Comparison of ENCODE assay signal across 10 cellular contexts in the genomic region with DNA sequence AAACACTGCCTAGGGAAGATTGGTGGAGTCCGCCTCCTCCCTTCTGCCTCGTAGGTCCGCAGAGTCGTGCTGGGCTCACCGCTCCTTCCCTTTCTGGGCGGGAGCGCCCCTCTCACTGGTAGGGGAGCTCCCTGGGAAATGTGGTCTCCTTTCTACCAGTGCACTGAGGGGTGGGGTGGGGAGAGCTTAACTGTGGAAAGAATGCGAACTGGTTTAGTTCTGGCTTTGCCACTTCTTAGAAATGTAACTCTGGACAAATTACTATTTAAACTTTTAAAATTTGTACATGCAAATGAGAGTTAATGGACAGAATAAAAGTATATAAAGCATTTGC.
DNase-seq lines count a peak whose midpoint lies in the region; ATAC-seq and TF ChIP-seq lines count a peak whose summit lies in the region.
"Had no signal": no experiment of that assay in that cellular context is flagged by ENCODE, and none has a peak within 500 bp of the region (broad histone marks: within the 10 kb centered on the region; RNA-seq: fewer than 3 reads in every experiment).

No MANE protein-coding gene starts in this region.

- DNase-seq in GM23248 = no peak
- DNase-seq in activated naive CD8-positive, alpha-beta T cell treated with anti-CD3 and anti-CD28 coated beads, Interleukin-2, amount 50 U/mL, for 24 hours = no peak
- DNase-seq in osteoblast (ENCODE audit: insufficient read length, low spot score, missing footprints) = no peak
- no peak for DNase-seq in hypothalamus (lab: John Stamatoyannopoulos, UW)
- DNase-seq in NCI-H2196 treated with DMSO at 0.1 percent for 48 hours (lab: John Stamatoyannopoulos, UW; ENCODE audit: unreplicated experiment) = no peak
- DNase-seq: NCI-H2227 treated with DMSO at 0.1 percent for 48 hours had no signal

- H3K9me3 Mint-ChIP-seq in activated naive CD8-positive, alpha-beta T cell treated with anti-CD3 and anti-CD28 coated beads, Interleukin-2, amount 50 U/mL, for 24 hours = peaks cover 6% of the 10 kb centered on the region

- H3K4me1 Mint-ChIP-seq in activated naive CD8-positive, alpha-beta T cell treated with anti-CD3 and anti-CD28 coated beads, Interleukin-2, amount 50 U/mL, for 24 hours = peaks cover 68% of the 10 kb centered on the region

- H3K4me2 ChIP-seq in BLaER1 = peak overlapping the region; percentile 77; the same call in 1 of the 2 replicates
- peak overlapping the region; percentile 80 for H3K4me2 ChIP-seq in GM23248 (ENCODE audit: unreplicated experiment)
- H3K4me2 ChIP-seq in osteoblast (ENCODE audit: insufficient read depth, low read length) = peak overlapping the region; percentile 73

- peak overlapping the region; percentile 27 for H3K4me3 Mint-ChIP-seq in activated naive CD8-positive, alpha-beta T cell treated with anti-CD3 and anti-CD28 coated beads, Interleukin-2, amount 50 U/mL, for 24 hours

- no peak overlapping the region for H3K9ac ChIP-seq in BLaER1
- H3K9ac ChIP-seq in GM23248 = peak overlapping the region; percentile 64

- 85 to 86% methylated on average over 8 of the region's 8 CpGs for WGBS in GM23248 (ENCODE audit: low coverage in 1 of 2, low lambda C conversion rate in 2 of 2, missing lambda C conversion rate in 2 of 2), 2 experiments

- H3K4me1 ChIP-seq in BLaER1 = peaks cover 36% of the 10 kb centered on the region
- H3K4me1 ChIP-seq in GM23248 (ENCODE audit: insufficient read depth) = peaks cover 36% of the 10 kb centered on the region
- H3K4me1 ChIP-seq in osteoblast (ENCODE audit: insufficient read depth, low read length) = peaks cover 43% of the 10 kb centered on the region

- no peak for TF ChIP-seq CTCF in osteoblast (IDR thresholded peaks at IDR 0.05; ENCODE audit: extremely low read depth, low read depth, low read length)

- H3K27me3 Mint-ChIP-seq in activated naive CD8-positive, alpha-beta T cell treated with anti-CD3 and anti-CD28 coated beads, Interleukin-2, amount 50 U/mL, for 24 hours = no peaks in the 10 kb centered on the region
- H3K27me3 Mint-ChIP-seq: progenitor cell of endocrine pancreas had no signal

- H3K79me2 ChIP-seq in GM23248 (ENCODE audit: insufficient read depth) = peaks cover 80% of the 10 kb centered on the region
- H3K79me2 ChIP-seq in osteoblast (ENCODE audit: insufficient read depth, low read length) = peaks cover 57% of the 10 kb centered on the region

- no peaks in the 10 kb centered on the region for H3K9me2 ChIP-seq in GM23248 (ENCODE audit: insufficient read depth)

- no peak for ATAC-seq in activated naive CD8-positive, alpha-beta T cell treated with anti-CD3 and anti-CD28 coated beads, Interleukin-2, amount 50 U/mL, for 24 hours
- no peak for ATAC-seq in HG03439 (IDR thresholded peaks at IDR 0.05; ENCODE audit: unreplicated experiment)

- in situ Hi-C loops in GM23248 (cut with MboI) = no loop called here

- H3K27ac Mint-ChIP-seq in activated naive CD8-positive, alpha-beta T cell treated with anti-CD3 and anti-CD28 coated beads, Interleukin-2, amount 50 U/mL, for 24 hours = peak overlapping the region; percentile 94
- H3K27ac Mint-ChIP-seq: progenitor cell of endocrine pancreas had no signal

- H3K9me3 ChIP-seq in BLaER1 (peaks cover 32% of the 10 kb centered on the region), GM23248 (ENCODE audit: low read depth) (no peaks in the 10 kb centered on the region), osteoblast (ENCODE audit: low read depth, low read length) (no peaks in the 10 kb centered on the region)
- H3K9me3 ChIP-seq: esophagus muscularis mucosa had no signal

- no peak overlapping the region for H3K4me3 ChIP-seq in BLaER1
- peak overlapping the region; percentile 30; the same call in 1 of the 2 replicates for H3K4me3 ChIP-seq in GM23248
- no peak overlapping the region for H3K4me3 ChIP-seq in osteoblast (ENCODE audit: insufficient read depth, low read length)

- H3F3A ChIP-seq in GM23248 (ENCODE audit: insufficient read depth) = peaks cover 35% of the 10 kb centered on the region

- 0 out of 2 replicates have a peak overlapping the region, but pooled peaks have one; percentile 17 for H2AFZ ChIP-seq in GM23248
- peak overlapping the region; percentile 19 for H2AFZ ChIP-seq in osteoblast (ENCODE audit: low read length)

- H4K20me1 ChIP-seq in BLaER1 (peaks cover 87% of the 10 kb centered on the region), GM23248 (ENCODE audit: insufficient read depth) (no peaks in the 10 kb centered on the region), osteoblast (ENCODE audit: insufficient read depth, low read length) (peaks cover 3% of the 10 kb centered on the region)

- H3K36me3 Mint-ChIP-seq in activated naive CD8-positive, alpha-beta T cell treated with anti-CD3 and anti-CD28 coated beads, Interleukin-2, amount 50 U/mL, for 24 hours (ENCODE audit: low read depth) = peaks cover 56% of the 10 kb centered on the region

- H3K27me3 ChIP-seq in BLaER1 = no peaks in the 10 kb centered on the region
- no peaks in the 10 kb centered on the region for H3K27me3 ChIP-seq in GM23248 (replicated peaks; ENCODE audit: insufficient read depth)
- H3K27me3 ChIP-seq in osteoblast (ENCODE audit: insufficient read depth, low read length) = no peaks in the 10 kb centered on the region
- H3K27me3 ChIP-seq: esophagus muscularis mucosa had no signal

- H3K27ac ChIP-seq in BLaER1 = no peak overlapping the region
- peak overlapping the region; percentile 92 for H3K27ac ChIP-seq in GM23248
- H3K27ac ChIP-seq in osteoblast (ENCODE audit: low read depth, low read length) = peak overlapping the region; percentile 95

- H3K36me3 ChIP-seq in BLaER1 = peaks cover 44% of the 10 kb centered on the region
- H3K36me3 ChIP-seq in GM23248 (ENCODE audit: low read depth) = no peaks in the 10 kb centered on the region
- H3K36me3 ChIP-seq in osteoblast (ENCODE audit: insufficient read depth, low read length) = no peaks in the 10 kb centered on the region
- H3K36me3 ChIP-seq: esophagus muscularis mucosa had no signal
